Comparison of ENCODE assay signal across 10 cellular contexts in genomic region chr22:42719133-42719532, GRCh38. TPM values are rescaled to one million over a fixed set of nuclear protein-coding genes. Genes with fewer than 3 reads are reported as not detected.
A peak's percentile ranks its signal among the peaks of the same experiment; 100 is the strongest.
DNase-seq lines count a peak whose midpoint lies in the region; FAIRE-seq and TF ChIP-seq lines count a peak whose summit lies in the region.
"Had no signal": no experiment of that assay in that cellular context is flagged by ENCODE, and none has a peak within 500 bp of the region (broad histone marks: within the 10 kb centered on the region; RNA-seq: fewer than 3 reads in every experiment).

No MANE protein-coding gene starts in this region.

- DNase-seq in DMS53 (lab: John Stamatoyannopoulos, UW) = peak; percentile 10
- DNase-seq in DMS53 treated with DMSO at 0.1 percent for 48 hours (lab: John Stamatoyannopoulos, UW; ENCODE audit: unreplicated experiment) = no peak
- no peak for DNase-seq in ascending aorta (ENCODE audit: low spot score in 2 of 2)
- no peak for DNase-seq in keratinocyte (ENCODE audit: low read depth, low spot score)
- no peak for DNase-seq in activated CD4-positive, CD25-positive, alpha-beta regulatory T cell (lab: John Stamatoyannopoulos, UW)
- no peak for DNase-seq in amniotic stem cell (lab: John Stamatoyannopoulos, UW)
- DNase-seq in A172 (ENCODE audit: low spot score) = no peak

- H3K4me2 ChIP-seq in keratinocyte (ENCODE audit: control insufficient read depth, extremely low read depth, insufficient read depth, low read depth, low read length) = peak overlapping the region; percentile 64
- H3K4me2 ChIP-seq: KMS-11 had no signal

- H3K4me3 ChIP-seq in ascending aorta (peak overlapping the region; percentile 93), keratinocyte (ENCODE audit: control insufficient read depth in 2 of 3, extremely low read depth in 1 of 3, insufficient read depth in 2 of 3, low read depth in 1 of 3, low read length in 3 of 3) (peak overlapping the region in 2 of 3 experiments; percentile 74 to 78), subcutaneous abdominal adipose tissue (ENCODE audit: low read depth in 1 of 5, low read length in 5 of 5) (peak overlapping the region in 4 of 5 donors; percentile 74 to 86 (median 79))

- H3K9me3 ChIP-seq in ascending aorta = no peaks in the 10 kb centered on the region
- no peaks in the 10 kb centered on the region for H3K9me3 ChIP-seq in keratinocyte (ENCODE audit: control insufficient read depth, low read depth, low read length)
- H3K9me3 ChIP-seq in subcutaneous abdominal adipose tissue (ENCODE audit: control insufficient read depth in 5 of 5, low read length in 5 of 5) = no peaks in the 10 kb centered on the region

- peak; percentile 76 for FAIRE-seq in keratinocyte (lab: Jason Lieb, UNC)

- no peaks in the 10 kb centered on the region for H3K9me1 ChIP-seq in keratinocyte (ENCODE audit: control insufficient read depth, extremely low read depth, insufficient read depth, low read length)

- peak in 2 of 3 experiments; percentile 9 to 17 for TF ChIP-seq CTCF in ascending aorta (IDR thresholded peaks at IDR 0.05)
- peak in 1 of 3 experiments; percentile 16 for TF ChIP-seq CTCF in keratinocyte (optimal IDR thresholded peaks at IDR 0.05 in 1 of 3, IDR thresholded peaks at IDR 0.05 in 1 of 3, conservative IDR thresholded peaks at IDR 0.05 in 1 of 3; ENCODE audit: extremely low read depth in 1 of 3, insufficient read depth in 2 of 3, low read length in 3 of 3)

- H3K27me3 ChIP-seq in ascending aorta = no peaks in the 10 kb centered on the region
- peaks cover 9% of the 10 kb centered on the region for H3K27me3 ChIP-seq in keratinocyte (ENCODE audit: control insufficient read depth, extremely low read depth, insufficient read depth, low read length)
- peaks cover 0 to 20% (median 5%) of the 10 kb centered on the region in 5 donors for H3K27me3 ChIP-seq in subcutaneous abdominal adipose tissue (ENCODE audit: control insufficient read depth in 5 of 5, insufficient read depth in 4 of 5, low read length in 5 of 5)

- H3K79me2 ChIP-seq in keratinocyte (ENCODE audit: control insufficient read depth, insufficient read depth, low read length) = no peaks in the 10 kb centered on the region

- dilution Hi-C loops in keratinocyte (cut with MboI; ENCODE audit: extremely low pct_ligation_motif_present, low sequenced_read_pairs) = no loop called here

- H3K27ac ChIP-seq in ascending aorta (peak overlapping the region; percentile 90), keratinocyte (ENCODE audit: control insufficient read depth, insufficient read depth, low read length) (no peak overlapping the region), subcutaneous abdominal adipose tissue (ENCODE audit: low read depth, low read length) (peak overlapping the region; percentile 74)
- H3K27ac ChIP-seq: 22Rv1, KMS-11 had no signal

- H3K4me1 ChIP-seq in ascending aorta (peaks cover 0 to 13% of the 10 kb centered on the region in 2 donors), keratinocyte (ENCODE audit: control insufficient read depth, extremely low read depth, insufficient read depth, low read length) (peaks cover 27% of the 10 kb centered on the region), subcutaneous abdominal adipose tissue (ENCODE audit: control insufficient read depth in 5 of 5, insufficient read depth in 5 of 5, low read length in 5 of 5) (peaks cover 1 to 38% (median 34%) of the 10 kb centered on the region in 5 donors)

- no peak overlapping the region for H3K9ac ChIP-seq in keratinocyte (ENCODE audit: control insufficient read depth, extremely low read depth, insufficient read depth, low read length)
- peak overlapping the region in 4 of 5 donors; percentile 62 to 83 (median 78) for H3K9ac ChIP-seq in subcutaneous abdominal adipose tissue (ENCODE audit: low read length in 5 of 5)
- H3K9ac ChIP-seq: KMS-11 had no signal

- H3K36me3 ChIP-seq in ascending aorta (no peaks in the 10 kb centered on the region), keratinocyte (ENCODE audit: control insufficient read depth in 2 of 2, extremely low read depth in 1 of 2, insufficient read depth in 2 of 2, low read length in 2 of 2) (peaks cover 2 to 3% of the 10 kb centered on the region in 2 experiments), subcutaneous abdominal adipose tissue (ENCODE audit: control insufficient read depth in 5 of 5, insufficient read depth in 5 of 5, low read length in 5 of 5) (no peaks in the 10 kb centered on the region)

- H4K20me1 ChIP-seq in keratinocyte (ENCODE audit: control insufficient read depth, extremely low read depth, insufficient read depth, low read length) = no peaks in the 10 kb centered on the region

- H2AFZ ChIP-seq in keratinocyte (ENCODE audit: control insufficient read depth, low read length) = no peak overlapping the region

- intact Hi-C loops in ascending aorta (cut with DNase I) = no loop called here

RNA-seq across cellular contexts. Expression of gene A4GALT, which starts 1.5 kb away (rescaled TPM):
- total RNA-seq in ascending aorta = 85.1 TPM
- polyA plus RNA-seq in keratinocyte = 1.6 to 4.4 TPM (median 3.0 TPM) in 3 replicates
- 2.1 TPM for polyA plus RNA-seq in keratinocyte (2011; ENCODE audit: low read depth)
- 2.4 and 5.0 TPM in 2 replicates for polyA plus RNA-seq in keratinocyte (2011; cell fraction: cytosol; rRNA removed)
- polyA plus RNA-seq in keratinocyte (2011; cell fraction: nucleus; rRNA removed) = 5.6 and 6.7 TPM in 2 replicates
- 4.1 and 8.3 TPM in 2 replicates for polyA plus RNA-seq in keratinocyte (2012; ENCODE audit: low replicate concordance)
- 1.6 to 3.7 TPM (median 2.1 TPM) in 3 replicates for polyA minus RNA-seq in keratinocyte
- 10.9 TPM for polyA minus RNA-seq in keratinocyte (2011; cell fraction: cytosol; rRNA and poly(A)+ RNA removed)
- polyA minus RNA-seq in keratinocyte (2011; cell fraction: nucleus; rRNA and poly(A)+ RNA removed) = 3.8 and 4.0 TPM in 2 replicates
- total RNA-seq in A172 (2014; rRNA removed; shearing (Covaris generic)) = 1.8 and 3.4 TPM in 2 replicates

Comparison
In these comparisons a context has a peak if more than half of its experiments do, and no peak if none do; other contexts are left out.
1. RNA of gene A4GALT, which starts 1.5 kb away (total RNA-seq): 85.1 TPM in ascending aorta (single experiment); 1.8 to 3.4 TPM in A172; every median in the first group is over 10 times any median in the second.
2. Peak in every context shown above with its lines, with median percentiles within 50 percentile points of each other: H3K4me3 ChIP-seq.